In the genomic region with DNA sequence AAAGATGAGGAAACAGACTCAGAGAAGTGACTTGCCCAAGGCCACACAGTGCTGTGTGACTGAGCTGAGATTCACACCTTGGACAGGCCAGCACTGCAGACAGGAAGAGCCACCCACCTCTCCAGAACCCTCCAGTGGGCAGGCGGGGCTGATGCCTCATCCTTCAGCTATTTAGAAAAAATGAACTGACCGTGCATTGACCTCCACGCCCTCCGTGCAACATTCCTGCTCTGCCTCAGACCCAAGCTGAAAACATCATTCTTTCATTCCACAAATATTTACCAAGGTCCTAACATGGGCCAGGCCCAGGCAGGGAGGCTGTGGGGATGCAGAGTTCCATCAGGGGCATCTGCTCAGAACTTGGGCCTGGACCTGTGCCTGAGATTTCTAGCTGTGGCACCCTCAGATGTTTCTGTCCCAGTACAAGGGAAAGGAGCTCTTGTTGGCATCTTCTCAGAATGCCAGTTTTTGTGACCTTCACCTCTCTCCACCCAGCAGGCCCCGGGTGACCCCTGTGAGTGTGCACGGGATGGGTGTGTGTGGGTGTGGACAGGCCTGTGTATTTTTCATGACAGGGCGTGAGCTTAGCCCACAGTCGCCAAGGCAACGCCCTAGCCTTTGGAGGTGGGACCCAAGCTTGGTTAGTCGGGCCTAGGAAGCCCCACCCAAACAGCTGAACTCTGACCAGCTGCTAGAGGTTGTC, we compare ENCODE assay signal across 8 cellular contexts. TPM values are rescaled to one million over a fixed set of nuclear protein-coding genes. Genes with fewer than 3 reads are reported as not detected.
DNase-seq lines count a peak whose midpoint lies in the region; ATAC-seq and TF ChIP-seq lines count a peak whose summit lies in the region.

No MANE protein-coding gene starts in this region.

- H3K4me3 ChIP-seq in ACC112 (ENCODE audit: low read depth, low read length) (peak overlapping the region; percentile 31; the same call in 1 of the 2 replicates), ascending aorta (no peak overlapping the region)

- H3K27ac ChIP-seq in ACC112 (ENCODE audit: low read depth, low read length) (peak overlapping the region; percentile 96), ascending aorta (peak overlapping the region; percentile 94 to 98)

- TF ChIP-seq CTCF in ascending aorta (IDR thresholded peaks at IDR 0.05), result no peak

- intact Hi-C loops in ascending aorta (cut with DNase I), result no loop called here

- no peak overlapping the region for H2AFZ ChIP-seq in ACC112 (ENCODE audit: low read length, unreplicated experiment)

- H3K36me3 ChIP-seq in ACC112 (ENCODE audit: insufficient read depth, low read length), result no peaks in the 10 kb centered on the region
- peaks cover 4 to 8% of the 10 kb centered on the region in 2 donors for H3K36me3 ChIP-seq in ascending aorta

- H3K9me3 ChIP-seq in ascending aorta, result no peaks in the 10 kb centered on the region

- H3K4me1 ChIP-seq in ACC112 (ENCODE audit: control insufficient read depth, insufficient read depth, low read length, unreplicated experiment) (peaks cover 65% of the 10 kb centered on the region), ascending aorta (peaks cover 64 to 65% of the 10 kb centered on the region in 2 donors)

- H3K27me3 ChIP-seq in ACC112 (ENCODE audit: insufficient read depth, low read length) (no peaks in the 10 kb centered on the region), ascending aorta (no peaks in the 10 kb centered on the region)

- ATAC-seq in stimulated activated naive CD8-positive, alpha-beta T cell treated with anti-CD3 and anti-CD28 coated beads, Interleukin-15, Interleukin-2, amounts not matched to agents 100 U/mL and 50 U/mL, for 24 hours, result peak; percentile 11
- no peak for ATAC-seq in HG03432 (IDR thresholded peaks at IDR 0.05; ENCODE audit: unreplicated experiment)

- DNase-seq in HPDE6-E6E7 (ENCODE audit: extremely low spot score) (peak; percentile 73), ascending aorta (ENCODE audit: low spot score in 2 of 2) (peak in 1 of 2 donors; percentile 90), islet precursor cell (peak; percentile 96), cerebellar nuclear complex (lab: John Stamatoyannopoulos, UW) (no peak), SKM-1 (lab: John Stamatoyannopoulos, UW; ENCODE audit: unreplicated experiment) (no peak)
- DNase-seq in stimulated activated naive CD8-positive, alpha-beta T cell treated with anti-CD3 and anti-CD28 coated beads, Interleukin-15, Interleukin-2, amounts not matched to agents 100 U/mL and 50 U/mL, for 24 hours, result no peak

- no peaks in the 10 kb centered on the region for H3K79me2 ChIP-seq in ACC112 (ENCODE audit: control insufficient read depth, insufficient read depth, low read length, unreplicated experiment)

RNA-seq across cellular contexts. Expression of gene VSIR, which starts 6.5 kb away (rescaled TPM):
- total RNA-seq in ascending aorta, result 193 TPM

RNA-seq across cellular contexts. Expression of gene C10orf105, which starts 47.3 kb away (rescaled TPM):
- total RNA-seq in ascending aorta, result not detected

Comparison
In these comparisons a context has a peak if more than half of its experiments do, and no peak if none do; other contexts are left out.
1. DNase-seq: peak in HPDE6-E6E7 (single experiment) and islet precursor cell (single experiment); none in stimulated activated naive CD8-positive, alpha-beta T cell treated with anti-CD3 and anti-CD28 coated beads, Interleukin-15, Interleukin-2, amounts not matched to agents 100 U/mL and 50 U/mL, for 24 hours (single experiment), cerebellar nuclear complex (0 of 2) and SKM-1 (single experiment).